12 cellular contexts compared by ENCODE assay signal in the genomic region with DNA sequence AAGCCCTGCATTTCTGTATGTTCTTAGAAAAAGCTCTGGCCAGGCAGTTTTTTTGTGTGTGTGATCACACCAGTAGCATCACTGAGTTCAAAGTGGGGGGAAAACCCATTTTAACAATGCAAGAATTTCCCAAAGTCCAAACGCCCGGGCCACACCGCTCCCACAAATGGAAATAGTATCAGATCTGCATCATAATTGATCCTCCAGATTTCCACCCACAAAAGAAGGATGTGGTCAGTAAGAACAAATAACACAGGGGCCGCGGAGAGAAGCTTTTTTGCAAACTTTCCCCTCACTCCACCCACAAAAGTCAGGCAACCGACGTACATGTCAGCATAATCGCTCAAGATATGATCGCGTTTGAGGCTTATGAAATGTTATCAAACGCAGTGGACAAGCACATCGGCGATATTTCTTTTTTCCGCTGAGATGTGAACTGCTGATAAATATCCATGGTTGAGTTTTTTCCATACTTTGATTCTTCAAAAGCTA.
DNase-seq lines count a peak whose midpoint lies in the region; ATAC-seq and TF ChIP-seq lines count a peak whose summit lies in the region.
"Had no signal": no experiment of that assay in that cellular context is flagged by ENCODE, and none has a peak within 500 bp of the region (broad histone marks: within the 10 kb centered on the region; RNA-seq: fewer than 3 reads in every experiment).

No MANE protein-coding gene starts in this region.

- no peak for TF ChIP-seq CTCF in GM13976 (IDR thresholded peaks at IDR 0.05; ENCODE audit: borderline replicate concordance, control extremely low read depth, extremely low read depth, insufficient read depth, missing control alignments)
- no peak for TF ChIP-seq CTCF in WI38 (IDR thresholded peaks at IDR 0.05; ENCODE audit: low read depth, low read length)
- TF ChIP-seq CTCF in choroid plexus epithelial cell (conservative IDR thresholded peaks at IDR 0.05; ENCODE audit: low read depth, low read length), result no peak
- TF ChIP-seq CTCF in left ventricle myocardium inferior (IDR thresholded peaks at IDR 0.05; ENCODE audit: borderline replicate concordance), result no peak

- no peak overlapping the region for H3K27ac ChIP-seq in left ventricle myocardium inferior (replicated peaks)

- H3K4me1 ChIP-seq in left ventricle myocardium inferior, result no peaks in the 10 kb centered on the region

- H3K4me3 ChIP-seq in WI38 (ENCODE audit: low read depth, low read length) (peak overlapping the region; percentile 15; the same call in 1 of the 2 replicates), choroid plexus epithelial cell (ENCODE audit: low read depth, low read length) (peak overlapping the region; percentile 37), left ventricle myocardium inferior (no peak overlapping the region)

- ATAC-seq in HG02884 (IDR thresholded peaks at IDR 0.05; ENCODE audit: unreplicated experiment), result no peak
- no peak for ATAC-seq in HG03097 (IDR thresholded peaks at IDR 0.05; ENCODE audit: low FRiP score, unreplicated experiment)
- no peak for ATAC-seq in GM19463 (IDR thresholded peaks at IDR 0.05; ENCODE audit: unreplicated experiment)
- ATAC-seq: left lobe of liver had no signal

- H3K36me3 ChIP-seq in left ventricle myocardium inferior, result no peaks in the 10 kb centered on the region

- DNase-seq in GM13976 (ENCODE audit: low spot score) (peak; percentile 42), choroid plexus epithelial cell (ENCODE audit: low read depth) (peak; percentile 70), left ventricle myocardium inferior (no peak)
- DNase-seq in stimulated activated CD4-positive, alpha-beta T cell treated with anti-CD3 and anti-CD28 coated beads, Interleukin-12 subunit alpha, Interleukin-12 subunit beta, amount 100 ng/mL, for 48 hours (ENCODE audit: low read depth in 2 of 3, low spot score in 1 of 3), result peak; percentile 24 to 40 (median 37)
- DNase-seq: caudate nucleus, GF-D8, SIG-M5 had no signal

- peaks cover 43% of the 10 kb centered on the region for H3K27me3 ChIP-seq in left ventricle myocardium inferior (ENCODE audit: low read depth)

- no peaks in the 10 kb centered on the region for H3K9me3 ChIP-seq in left ventricle myocardium inferior (replicated peaks)

- intact Hi-C loops in left ventricle myocardium inferior (cut with micrococcal nuclease), result no loop called here

- in situ Hi-C loops in GM13976 (cut with MboI; ENCODE audit: low sequenced_read_pairs, unreplicated experiment), result no loop called here
